ENCODE assay signal across 13 cellular contexts in the genomic region with DNA sequence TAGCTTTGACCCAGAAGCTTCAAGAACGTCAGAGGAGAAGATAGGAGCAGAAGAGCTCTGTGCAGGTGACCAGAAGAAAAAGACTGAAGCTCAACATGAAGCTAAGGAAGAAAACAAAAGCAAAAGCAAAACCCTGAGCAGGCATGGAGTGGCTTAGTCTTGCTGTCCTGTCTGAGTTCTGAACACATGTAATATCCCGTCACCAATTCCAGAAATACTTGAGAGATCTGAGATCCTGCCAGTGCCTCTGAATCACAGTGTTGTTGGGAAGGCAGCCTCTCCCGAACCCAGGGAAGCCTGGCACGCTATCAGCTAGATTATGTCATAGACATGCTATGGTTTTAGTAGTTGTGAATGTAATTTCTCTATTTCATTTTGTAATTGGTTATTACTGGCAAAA.
DNase-seq lines count a peak whose midpoint lies in the region; ATAC-seq and TF ChIP-seq lines count a peak whose summit lies in the region.
"Had no signal": no experiment of that assay in that cellular context is flagged by ENCODE, and none has a peak within 500 bp of the region (broad histone marks: within the 10 kb centered on the region; RNA-seq: fewer than 3 reads in every experiment).

No MANE protein-coding gene starts in this region.

- H3K27ac ChIP-seq in coronary artery: peak overlapping the region; percentile 38 to 57
- H3K27ac ChIP-seq in muscle layer of duodenum (ENCODE audit: low read length): peak overlapping the region; percentile 3
- H3K27ac ChIP-seq: BLaER1 treated with 17β-estradiol and CSF1 and Interleukin-3, amounts not matched to agents 10 nM and 100 nM had no signal

- H3K9me3 ChIP-seq in muscle layer of duodenum (ENCODE audit: control insufficient read depth in 1 of 2, low read length in 2 of 2) (no peaks in the 10 kb centered on the region), BE2C (no peaks in the 10 kb centered on the region)
- H3K9me3 ChIP-seq: BLaER1 treated with 17β-estradiol and CSF1 and Interleukin-3, amounts not matched to agents 10 nM and 100 nM had no signal

- H3K27me3 ChIP-seq in muscle layer of duodenum (ENCODE audit: low read depth, low read length) (no peaks in the 10 kb centered on the region), BE2C (no peaks in the 10 kb centered on the region)
- H3K27me3 ChIP-seq: BLaER1 treated with 17β-estradiol and CSF1 and Interleukin-3, amounts not matched to agents 10 nM and 100 nM had no signal

- H3K4me3 Mint-ChIP-seq in activated naive CD8-positive, alpha-beta T cell treated with anti-CD3 and anti-CD28 coated beads for 36 hours: no peak overlapping the region
- H3K4me3 Mint-ChIP-seq: activated T-helper 17 cell treated with anti-CD3 and anti-CD28 coated beads, Interleukin-2, amount 50 U/mL, for 72 hours; natural killer cell treated with Interleukin-12 subunit alpha and Interleukin-12 subunit beta and Interleukin-15 and Interleukin-18, amount 100 ng/mL, for 72 hours; T-helper 17 cell had no signal

- ATAC-seq in HG03045 (IDR thresholded peaks at IDR 0.05; ENCODE audit: unreplicated experiment) (peak; percentile 59), GM19452 (IDR thresholded peaks at IDR 0.05; ENCODE audit: unreplicated experiment) (no peak)
- ATAC-seq: activated T-helper 17 cell treated with anti-CD3 and anti-CD28 coated beads, Interleukin-2, amount 50 U/mL, for 72 hours; T-helper 17 cell had no signal

- H3K4me1 ChIP-seq in muscle layer of duodenum (ENCODE audit: control insufficient read depth in 1 of 2, insufficient read depth in 2 of 2, low read length in 2 of 2) (no peaks in the 10 kb centered on the region), BE2C (peaks cover 3% of the 10 kb centered on the region; the same call in 1 of the 2 replicates)
- H3K4me1 ChIP-seq: BLaER1 treated with 17β-estradiol and CSF1 and Interleukin-3, amounts not matched to agents 10 nM and 100 nM had no signal

- H3K27me3 Mint-ChIP-seq in activated naive CD8-positive, alpha-beta T cell treated with anti-CD3 and anti-CD28 coated beads for 36 hours: peaks cover 46% of the 10 kb centered on the region

- no peaks in the 10 kb centered on the region for H3K36me3 ChIP-seq in muscle layer of duodenum (ENCODE audit: control insufficient read depth in 1 of 2, insufficient read depth in 2 of 2, low read length in 2 of 2)
- H3K36me3 ChIP-seq in BE2C: no peaks in the 10 kb centered on the region
- H3K36me3 ChIP-seq: BLaER1 treated with 17β-estradiol and CSF1 and Interleukin-3, amounts not matched to agents 10 nM and 100 nM had no signal

- H3K4me1 Mint-ChIP-seq in activated naive CD8-positive, alpha-beta T cell treated with anti-CD3 and anti-CD28 coated beads for 36 hours: peaks cover 2% of the 10 kb centered on the region
- H3K4me1 Mint-ChIP-seq: activated T-helper 17 cell treated with anti-CD3 and anti-CD28 coated beads, Interleukin-2, amount 50 U/mL, for 72 hours; T-helper 17 cell had no signal

- DNase-seq in EL (peak; percentile 32), coronary artery (ENCODE audit: low spot score) (peak; percentile 81), NCI-H1417 (lab: John Stamatoyannopoulos, UW) (no peak), BE2C (no peak)
- DNase-seq in activated naive CD8-positive, alpha-beta T cell treated with anti-CD3 and anti-CD28 coated beads for 36 hours: no peak
- DNase-seq: NCI-H187 treated with DMSO at 0.1 percent for 48 hours, T-helper 17 cell had no signal

- no peaks in the 10 kb centered on the region for H3K36me3 Mint-ChIP-seq in activated naive CD8-positive, alpha-beta T cell treated with anti-CD3 and anti-CD28 coated beads for 36 hours
- H3K36me3 Mint-ChIP-seq: natural killer cell treated with Interleukin-12 subunit alpha and Interleukin-12 subunit beta and Interleukin-15 and Interleukin-18, amount 100 ng/mL, for 72 hours had no signal

- peak overlapping the region; percentile 55 for H3K4me3 ChIP-seq in coronary artery
- H3K4me3 ChIP-seq in muscle layer of duodenum (ENCODE audit: low read depth in 1 of 2, low read length in 2 of 2): peak overlapping the region; percentile 9 to 24
- H3K4me3 ChIP-seq in BE2C (ENCODE audit: low read depth, low read length): no peak overlapping the region
- H3K4me3 ChIP-seq: BLaER1 treated with 17β-estradiol and CSF1 and Interleukin-3, amounts not matched to agents 10 nM and 100 nM had no signal

- TF ChIP-seq CTCF in coronary artery (IDR thresholded peaks at IDR 0.05): no peak
- no peak for TF ChIP-seq CTCF in BE2C (IDR thresholded peaks at IDR 0.05; ENCODE audit: low read depth, low read length)

- H3K9me3 Mint-ChIP-seq in activated naive CD8-positive, alpha-beta T cell treated with anti-CD3 and anti-CD28 coated beads for 36 hours: peaks cover 2% of the 10 kb centered on the region
- H3K9me3 Mint-ChIP-seq: activated T-helper 17 cell treated with anti-CD3 and anti-CD28 coated beads, Interleukin-2, amount 50 U/mL, for 72 hours had no signal

- no peak overlapping the region for H3K27ac Mint-ChIP-seq in activated naive CD8-positive, alpha-beta T cell treated with anti-CD3 and anti-CD28 coated beads for 36 hours
- H3K27ac Mint-ChIP-seq: activated T-helper 17 cell treated with anti-CD3 and anti-CD28 coated beads, Interleukin-2, amount 50 U/mL, for 72 hours; natural killer cell treated with Interleukin-12 subunit alpha and Interleukin-12 subunit beta and Interleukin-15 and Interleukin-18, amount 100 ng/mL, for 72 hours; T-helper 17 cell had no signal

Comparison
In these comparisons a context has a peak if more than half of its experiments do, and no peak if none do; other contexts are left out.
1. DNase-seq: peak in EL (single experiment) and coronary artery (single experiment); none in NCI-H1417 (0 of 3), activated naive CD8-positive, alpha-beta T cell treated with anti-CD3 and anti-CD28 coated beads for 36 hours (single experiment) and BE2C (single experiment).